ENCODE assay signal across 9 cellular contexts in genomic region chr11:636511-637332, GRCh38. TPM values are rescaled to one million over a fixed set of nuclear protein-coding genes. Genes with fewer than 3 reads are reported as not detected.
DNase-seq lines count a peak whose midpoint lies in the region; ATAC-seq, FAIRE-seq and TF ChIP-seq lines count a peak whose summit lies in the region.
"Had no signal": no experiment of that assay in that cellular context is flagged by ENCODE, and none has a peak within 500 bp of the region (broad histone marks: within the 10 kb centered on the region; RNA-seq: fewer than 3 reads in every experiment).

DRD4 (plus strand) TSS chr11:637269; CDS start chr11:637305, 36 bp downstream.

- H3K27ac ChIP-seq in HepG2 (ENCODE audit: extremely low read length, insufficient read depth, low read length) (no peak within 1 kb of the TSS), tibial artery (no peak within 1 kb of the TSS)
- H3K27ac ChIP-seq: BLaER1 had no signal

- ATAC-seq in HepG2 (no peak), GM21786 (IDR thresholded peaks at IDR 0.05; ENCODE audit: unreplicated experiment) (no peak)

- H4K20me1 ChIP-seq in HepG2 (ENCODE audit: insufficient read depth, low read length) = 0 out of 2 replicates have a peak, but pooled peaks cover 3% of the 10 kb centered on the region

- no peak for TF ChIP-seq EP300 in HepG2 (IDR thresholded peaks at IDR 0.05; ENCODE audit: low read depth in 2 of 2, low read length in 2 of 2)
- TF ChIP-seq EP300 in HepG2 (CRISPR knock-in tag; IDR thresholded peaks at IDR 0.05; ENCODE audit: borderline replicate concordance) = no peak

- WGBS in HepG2 (ENCODE audit: low lambda C conversion rate) = 97% methylated on average over 92 of the region's 100 CpGs

- H3K27ac Mint-ChIP-seq in dendritic cell treated with granulocyte-macrophage colony-stimulating factor and Interleukin-4, amounts not matched to agents 40 ng/mL and 50 ng/mL, for 4 days = no peak within 1 kb of the TSS

- H3K4me1 ChIP-seq in HepG2 (ENCODE audit: insufficient read depth, low read length) (no peaks in the 10 kb centered on the region), tibial artery (peaks cover 0 to 30% (median 16%) of the 10 kb centered on the region in 4 donors)

- no peak within 1 kb of the TSS for H2AFZ ChIP-seq in HepG2 (ENCODE audit: low read length)

- no peak for FAIRE-seq in HepG2 (lab: Jason Lieb, UNC)

- no peak for TF ChIP-seq RAD21 in HepG2 (CRISPR knock-in tag; IDR thresholded peaks at IDR 0.05)

- no peak for TF ChIP-seq CTCF in HepG2 (CRISPR knock-in tag; IDR thresholded peaks at IDR 0.05)
- TF ChIP-seq CTCF in tibial artery (IDR thresholded peaks at IDR 0.05) = no peak

- H3K4me3 Mint-ChIP-seq in dendritic cell treated with granulocyte-macrophage colony-stimulating factor and Interleukin-4, amounts not matched to agents 40 ng/mL and 50 ng/mL, for 4 days = peak within 1 kb of the TSS; percentile 27

- H3K79me2 ChIP-seq in HepG2 (ENCODE audit: insufficient read depth, low read length) = no peaks in the 10 kb centered on the region

- in situ Hi-C loops in HepG2 (cut with HindIII; ENCODE audit: extremely low pct_ligation_motif_present, low pct_unique_long_range_greater_than_20kb) = no loop called here

- no peak within 1 kb of the TSS for H3K4me3 ChIP-seq in HepG2 (replicated peaks in 1 of 3; ENCODE audit: insufficient read depth in 1 of 3, low read depth in 2 of 3, low read length in 3 of 3)
- H3K4me3 ChIP-seq in tibial artery = peak within 1 kb of the TSS; percentile 24 to 46
- H3K4me3 ChIP-seq: BLaER1 had no signal

- no peaks in the 10 kb centered on the region for H3K27me3 ChIP-seq in HepG2 (ENCODE audit: control insufficient read depth in 1 of 2, insufficient read depth in 2 of 2, low read length in 2 of 2)
- peaks cover 0 to 25% of the 10 kb centered on the region in 2 donors for H3K27me3 ChIP-seq in tibial artery

- TF ChIP-seq POLR2A in HepG2 (IDR thresholded peaks at IDR 0.05; ENCODE audit: insufficient read depth in 1 of 2, low read depth in 2 of 2, low read length in 2 of 2) = no peak

- POLR2A ChIA-PET in HepG2 (lab: Yijun Ruan, JAX) = no interaction called here

- intact Hi-C loops in dendritic cell treated with granulocyte-macrophage colony-stimulating factor and Interleukin-4, amounts not matched to agents 40 ng/mL and 50 ng/mL, for 4 days (cut with micrococcal nuclease) = no loop called here
- intact Hi-C loops in HepG2 (cut with micrococcal nuclease; ENCODE audit: unreplicated experiment) (no loop called here), tibial artery (cut with DNase I; ENCODE audit: low total_unique reads) (no loop called here)

- H3K9me3 ChIP-seq in HepG2 (ENCODE audit: low read length) = no peaks in the 10 kb centered on the region
- H3K9me3 ChIP-seq in tibial artery = no peaks in the 10 kb centered on the region
- H3K9me3 ChIP-seq: BLaER1 had no signal

- H3K4me2 ChIP-seq in HepG2 (ENCODE audit: low read depth, low read length) = no peak within 1 kb of the TSS
- H3K4me2 ChIP-seq: BLaER1 had no signal

- peaks cover 26% of the 10 kb centered on the region for H3K4me1 Mint-ChIP-seq in dendritic cell treated with granulocyte-macrophage colony-stimulating factor and Interleukin-4, amounts not matched to agents 40 ng/mL and 50 ng/mL, for 4 days (ENCODE audit: low read depth)

- DNase-seq in activated CD8-positive, alpha-beta memory T cell treated with anti-CD3 and anti-CD28 coated beads for 24 hours = peak; percentile 56
- no peak for DNase-seq in activated CD8-positive, alpha-beta memory T cell treated with anti-CD3 and anti-CD28 coated beads, Interleukin-2, amount 50 U/mL, for 48 hours
- DNase-seq in HepG2 (ENCODE audit: low spot score) (no peak), tibial artery (no peak), SKM-1 treated with dmso at 0.1 percent for 144 hours (lab: John Stamatoyannopoulos, UW; ENCODE audit: unreplicated experiment) (no peak), HuH-7 (ENCODE audit: low spot score) (no peak)

- H3K9ac ChIP-seq in HepG2 (ENCODE audit: insufficient read depth, low read depth, low read length) = no peak within 1 kb of the TSS
- H3K9ac ChIP-seq: BLaER1 had no signal

- H3K9me3 Mint-ChIP-seq in dendritic cell treated with granulocyte-macrophage colony-stimulating factor and Interleukin-4, amounts not matched to agents 40 ng/mL and 50 ng/mL, for 4 days = no peaks in the 10 kb centered on the region

- peaks cover 52% of the 10 kb centered on the region for H3K27me3 Mint-ChIP-seq in dendritic cell treated with granulocyte-macrophage colony-stimulating factor and Interleukin-4, amounts not matched to agents 40 ng/mL and 50 ng/mL, for 4 days

- no TSS peak for BruUV-seq in HepG2 (replicated peaks; lab: Mats Ljungman, UMichigan)

- H3K36me3 ChIP-seq in HepG2 (replicated peaks in 1 of 2; ENCODE audit: control insufficient read depth in 1 of 2, insufficient read depth in 2 of 2, low read length in 2 of 2) (peaks cover 0 to 6% of the 10 kb centered on the region in 2 experiments; a peak in 2 of 5 replicates), tibial artery (peaks cover 0 to 14% (median 0%) of the 10 kb centered on the region in 3 donors)

- CTCF ChIA-PET in HepG2 (lab: Yijun Ruan, JAX; ENCODE audit: low intra/inter-chr PET ratio, low total read pairs) = no interaction called here

- peaks cover 33% of the 10 kb centered on the region for H3K36me3 Mint-ChIP-seq in dendritic cell treated with granulocyte-macrophage colony-stimulating factor and Interleukin-4, amounts not matched to agents 40 ng/mL and 50 ng/mL, for 4 days (ENCODE audit: low read depth)

TF ChIP-seq in HepG2, 621 proteins besides CTCF, POLR2A, EP300 and RAD21:
- TF ChIP-seq RARG (CRISPR knock-in tag; IDR thresholded peaks at IDR 0.05; ENCODE audit: low read depth) = no peak
- peak; percentile 29; the same call in 1 of the 2 replicates for TF ChIP-seq ZHX1 (CRISPR knock-in tag; IDR thresholded peaks at IDR 0.05; ENCODE audit: low read depth)
- no peak for TF ChIP-seq DNMT3B (CRISPR knock-in tag; conservative IDR thresholded peaks at IDR 0.05)
- TF ChIP-seq, protein P1, sequence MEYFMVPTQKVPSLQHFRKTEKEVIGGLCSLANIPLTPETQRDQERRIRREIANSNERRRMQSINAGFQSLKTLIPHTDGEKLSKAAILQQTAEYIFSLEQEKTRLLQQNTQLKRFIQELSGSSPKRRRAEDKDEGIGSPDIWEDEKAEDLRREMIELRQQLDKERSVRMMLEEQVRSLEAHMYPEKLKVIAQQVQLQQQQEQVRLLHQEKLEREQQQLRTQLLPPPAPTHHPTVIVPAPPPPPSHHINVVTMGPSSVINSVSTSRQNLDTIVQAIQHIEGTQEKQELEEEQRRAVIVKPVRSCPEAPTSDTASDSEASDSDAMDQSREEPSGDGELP (IDR thresholded peaks at IDR 0.05; ENCODE audit: borderline replicate concordance, low read depth) = no peak

RNA-seq across cellular contexts. Expression of gene DRD4, which starts in this region (rescaled TPM):
- 0.13 TPM in 1 of 2 replicates, not detected in the other for total RNA-seq in HepG2 (2016; rRNA removed; fragmentation: Illumina TruSeq; extraction: Trizol)
- total RNA-seq in HepG2 (2016; cell fraction: cytosol; rRNA removed; fragmentation: Illumina TruSeq; extraction: Trizol; ENCODE audit: low read depth) = not detected in 2 replicates
- not detected in 2 replicates for total RNA-seq in HepG2 (2016; cell fraction: insoluble cytoplasmic fraction; rRNA removed; fragmentation: Illumina TruSeq; extraction: Trizol)
- 0.15 TPM in 1 of 2 replicates, not detected in the other for total RNA-seq in HepG2 (2016; cell fraction: membrane; rRNA removed; fragmentation: Illumina TruSeq; extraction: Trizol)
- not detected in 2 replicates for total RNA-seq in HepG2 (2016; cell fraction: nucleus; rRNA removed; fragmentation: Illumina TruSeq; extraction: Trizol)
- polyA plus RNA-seq in HepG2 (2011; rRNA removed) = 0.09 TPM in 2 replicates
- polyA plus RNA-seq in HepG2 (2011; cell fraction: cytosol; rRNA removed) = 0.11 TPM in 1 of 2 replicates, not detected in the other
- 1.3 and 1.6 TPM in 2 replicates for polyA plus RNA-seq in HepG2 (2011; cell fraction: nucleus; rRNA removed)
- 0.60 and 0.79 TPM in 2 replicates for polyA plus RNA-seq in HepG2 (2012)
- polyA plus RNA-seq in HepG2 (2016; cell fraction: cytosol; fragmentation: Illumina TruSeq; extraction: Trizol; ENCODE audit: low read depth) = 0.18 and 0.26 TPM in 2 replicates
- polyA plus RNA-seq in HepG2 (2016; cell fraction: insoluble cytoplasmic fraction; fragmentation: Illumina TruSeq; extraction: Trizol; ENCODE audit: low read depth) = 0.16 and 0.24 TPM in 2 replicates
- polyA plus RNA-seq in HepG2 (2016; cell fraction: membrane; fragmentation: Illumina TruSeq; extraction: Trizol; ENCODE audit: low read depth) = 0.22 and 0.28 TPM in 2 replicates
- 1.4 and 1.5 TPM in 2 replicates for polyA plus RNA-seq in HepG2 (2016; cell fraction: nucleus; fragmentation: Illumina TruSeq; extraction: Trizol; ENCODE audit: insufficient read depth, low read depth)
- 0.42 TPM in 1 of 2 replicates, not detected in the other for polyA minus RNA-seq in HepG2 (2011; rRNA and poly(A)+ RNA removed; ENCODE audit: low replicate concordance)
- polyA minus RNA-seq in HepG2 (2011; cell fraction: cytosol; rRNA and poly(A)+ RNA removed) = not detected in 2 replicates
- polyA minus RNA-seq in HepG2 (2011; cell fraction: nucleus; rRNA and poly(A)+ RNA removed) = 0.26 and 0.50 TPM in 2 replicates

Comparison
In these comparisons a context has a peak if more than half of its experiments do, and no peak if none do; other contexts are left out.
1. H3K4me3 ChIP-seq: peak in tibial artery (2 of 2); none in HepG2 (0 of 3).